8 cellular contexts compared by ENCODE assay signal in genomic region chr5:157342822-157343402, GRCh38.
DNase-seq lines count a peak whose midpoint lies in the region; ATAC-seq and TF ChIP-seq lines count a peak whose summit lies in the region.

No MANE protein-coding gene starts in this region.

- peaks cover 13% of the 10 kb centered on the region for H3K4me1 Mint-ChIP-seq in neural crest cell
- peaks cover 29% of the 10 kb centered on the region for H3K4me1 Mint-ChIP-seq in activated T-helper 1 cell treated with anti-CD3 and anti-CD28 coated beads, Interleukin-12 subunit alpha, Interleukin-12 subunit beta, Interleukin-2, Interleukin-4 antibody, amounts not matched to agents 30 ng/mL and 10 ng/mL and 1 ng/mL, durations not matched to agents 14 hours and 24 hours and 36 hours (ENCODE audit: low read depth)

- H3K36me3 Mint-ChIP-seq in neural crest cell (ENCODE audit: low read depth): peaks cover 26% of the 10 kb centered on the region
- peaks cover 64% of the 10 kb centered on the region for H3K36me3 Mint-ChIP-seq in activated T-helper 1 cell treated with anti-CD3 and anti-CD28 coated beads, Interleukin-12 subunit alpha, Interleukin-12 subunit beta, Interleukin-2, Interleukin-4 antibody, amounts not matched to agents 30 ng/mL and 10 ng/mL and 1 ng/mL, durations not matched to agents 14 hours and 24 hours and 36 hours (ENCODE audit: low read depth)

- no peak for ATAC-seq in HG03460 (IDR thresholded peaks at IDR 0.05; ENCODE audit: unreplicated experiment)

- H3K27me3 Mint-ChIP-seq in neural crest cell (ENCODE audit: low read depth): no peaks in the 10 kb centered on the region
- H3K27me3 Mint-ChIP-seq in activated T-helper 1 cell treated with anti-CD3 and anti-CD28 coated beads, Interleukin-12 subunit alpha, Interleukin-12 subunit beta, Interleukin-2, Interleukin-4 antibody, amounts not matched to agents 30 ng/mL and 10 ng/mL and 1 ng/mL, durations not matched to agents 14 hours and 24 hours and 36 hours (ENCODE audit: insufficient read depth): no peaks in the 10 kb centered on the region

- H3K4me3 Mint-ChIP-seq in neural crest cell: no peak overlapping the region
- no peak overlapping the region for H3K4me3 Mint-ChIP-seq in activated T-helper 1 cell treated with anti-CD3 and anti-CD28 coated beads, Interleukin-12 subunit alpha, Interleukin-12 subunit beta, Interleukin-2, Interleukin-4 antibody, amounts not matched to agents 30 ng/mL and 10 ng/mL and 1 ng/mL, durations not matched to agents 14 hours and 24 hours and 36 hours

- intact Hi-C loops in activated T-helper 1 cell treated with anti-CD3 and anti-CD28 coated beads, Interleukin-12 subunit alpha, Interleukin-12 subunit beta, Interleukin-2, Interleukin-4 antibody, amounts not matched to agents 30 ng/mL and 10 ng/mL and 1 ng/mL, durations not matched to agents 14 hours and 24 hours and 36 hours (cut with micrococcal nuclease): loop anchor here (1.0 kb wide), 3 partner anchors 8 to 400 kb away; partner anchors contain the start of gene LSM11

- TF ChIP-seq CTCF in AG09319 (IDR thresholded peaks at IDR 0.05; ENCODE audit: low read depth, low read length) (peak; percentile 49), neural crest cell (conservative IDR thresholded peaks at IDR 0.05) (peak; percentile 60)

- peaks cover 2% of the 10 kb centered on the region for H3K9me3 Mint-ChIP-seq in neural crest cell
- no peaks in the 10 kb centered on the region for H3K9me3 Mint-ChIP-seq in activated T-helper 1 cell treated with anti-CD3 and anti-CD28 coated beads, Interleukin-12 subunit alpha, Interleukin-12 subunit beta, Interleukin-2, Interleukin-4 antibody, amounts not matched to agents 30 ng/mL and 10 ng/mL and 1 ng/mL, durations not matched to agents 14 hours and 24 hours and 36 hours

- no peak for DNase-seq in AG09319 (ENCODE audit: extremely low read depth, low read depth)
- DNase-seq in GM19238 (ENCODE audit: insufficient read length, low spot score): peak; percentile 32
- peak; percentile 22 for DNase-seq in SW480 (ENCODE audit: low spot score)
- peak; percentile 56 for DNase-seq in dermis blood vessel endothelial cell
- DNase-seq in neural crest cell (ENCODE audit: low read depth, low spot score): peak; percentile 32
- no peak for DNase-seq in central memory CD4-positive, alpha-beta T cell
- no peak for DNase-seq in activated T-helper 1 cell treated with anti-CD3 and anti-CD28 coated beads, Interleukin-12 subunit alpha, Interleukin-12 subunit beta, Interleukin-2, Interleukin-4 antibody, amounts not matched to agents 30 ng/mL and 10 ng/mL and 1 ng/mL, durations not matched to agents 14 hours and 24 hours and 36 hours (ENCODE audit: low spot score)

- H3K27ac Mint-ChIP-seq in neural crest cell (ENCODE audit: unreplicated experiment): no peak overlapping the region
- no peak overlapping the region for H3K27ac Mint-ChIP-seq in activated T-helper 1 cell treated with anti-CD3 and anti-CD28 coated beads, Interleukin-12 subunit alpha, Interleukin-12 subunit beta, Interleukin-2, Interleukin-4 antibody, amounts not matched to agents 30 ng/mL and 10 ng/mL and 1 ng/mL, durations not matched to agents 14 hours and 24 hours and 36 hours

Comparison
In these comparisons a context has a peak if more than half of its experiments do, and no peak if none do; other contexts are left out.
1. DNase-seq: peak in GM19238 (single experiment), SW480 (single experiment), dermis blood vessel endothelial cell (single experiment) and neural crest cell (single experiment); none in AG09319 (single experiment), central memory CD4-positive, alpha-beta T cell (single experiment) and activated T-helper 1 cell treated with anti-CD3 and anti-CD28 coated beads, Interleukin-12 subunit alpha, Interleukin-12 subunit beta, Interleukin-2, Interleukin-4 antibody, amounts not matched to agents 30 ng/mL and 10 ng/mL and 1 ng/mL, durations not matched to agents 14 hours and 24 hours and 36 hours (single experiment).